ENCODE assay signal across 21 cellular contexts in the genomic region with DNA sequence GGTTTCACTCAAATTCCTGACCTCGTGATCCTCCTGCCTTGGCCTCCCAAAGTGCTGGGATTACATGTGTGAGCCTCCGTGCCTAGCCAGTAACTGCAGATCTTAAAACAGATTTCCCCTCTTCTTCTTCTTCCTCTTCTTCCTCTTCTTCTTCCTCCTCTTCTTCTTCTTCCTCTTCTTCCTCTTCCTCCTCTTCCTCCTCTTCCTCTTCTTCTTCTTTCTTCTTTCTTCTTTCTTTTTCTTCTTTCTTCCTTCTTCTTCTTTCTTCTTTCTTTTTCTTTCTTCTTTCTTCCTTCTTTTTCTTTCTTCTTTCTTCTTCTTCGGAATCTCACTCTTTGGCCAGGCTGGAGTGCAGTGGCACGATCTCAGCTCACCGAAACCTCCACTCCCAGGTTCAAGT. TPM values are rescaled to one million over a fixed set of nuclear protein-coding genes. Genes with fewer than 3 reads are reported as not detected.
DNase-seq lines count a peak whose midpoint lies in the region; ATAC-seq and TF ChIP-seq lines count a peak whose summit lies in the region.
"Had no signal": no experiment of that assay in that cellular context is flagged by ENCODE, and none has a peak within 500 bp of the region (broad histone marks: within the 10 kb centered on the region; RNA-seq: fewer than 3 reads in every experiment).

No MANE protein-coding gene starts in this region.

- H4K20me1 ChIP-seq in osteoblast (ENCODE audit: insufficient read depth, low read length), result peaks cover 27% of the 10 kb centered on the region

- intact Hi-C loops in activated CD4-positive, alpha-beta T cell treated with anti-CD3 and anti-CD28 coated beads, Interleukin-2, amount 10 ng/mL, durations not matched to agents 24 days and 14 days (cut with micrococcal nuclease), result no loop called here
- intact Hi-C loops in naive thymus-derived CD4-positive, alpha-beta T cell (cut with micrococcal nuclease), result loop anchor here in 1 of 2 donors (1.0 kb wide), 1 partner anchor 8 kb away; a partner anchor contains a TSS

- no peak overlapping the region for H2AFZ ChIP-seq in osteoblast (ENCODE audit: low read length)

- peaks cover 63% of the 10 kb centered on the region for H3K4me1 Mint-ChIP-seq in activated CD4-positive, alpha-beta T cell treated with anti-CD3 and anti-CD28 coated beads, Interleukin-2, amount 10 ng/mL, durations not matched to agents 24 days and 14 days
- H3K4me1 Mint-ChIP-seq in CD4-positive, CD25-positive, alpha-beta regulatory T cell, result peaks cover 42 to 93% (median 78%) of the 10 kb centered on the region in 4 donors
- peaks cover 62% of the 10 kb centered on the region for H3K4me1 Mint-ChIP-seq in activated T-helper 17 cell treated with anti-CD3 and anti-CD28 coated beads, Interleukin-2, amount 50 U/mL, for 72 hours
- H3K4me1 Mint-ChIP-seq in naive thymus-derived CD4-positive, alpha-beta T cell, result peaks cover 67 to 98% (median 96%) of the 10 kb centered on the region in 7 donors

- H3K4me1 ChIP-seq in CD4-positive, CD25-positive, alpha-beta regulatory T cell (ENCODE audit: control insufficient read depth, insufficient read depth, low read length, poor library complexity, severe bottlenecking), result peaks cover 95% of the 10 kb centered on the region
- H3K4me1 ChIP-seq in naive thymus-derived CD4-positive, alpha-beta T cell (ENCODE audit: control insufficient read depth in 2 of 2, insufficient read depth in 2 of 2, low read length in 2 of 2), result peaks cover 65 to 87% of the 10 kb centered on the region in 2 donors
- peaks cover 60% of the 10 kb centered on the region for H3K4me1 ChIP-seq in osteoblast (ENCODE audit: insufficient read depth, low read length)

- no peaks in the 10 kb centered on the region for H3K36me3 ChIP-seq in CD4-positive, CD25-positive, alpha-beta regulatory T cell (ENCODE audit: control insufficient read depth, insufficient read depth, low read length)
- no peaks in the 10 kb centered on the region for H3K36me3 ChIP-seq in naive thymus-derived CD4-positive, alpha-beta T cell (ENCODE audit: control insufficient read depth in 2 of 3, insufficient read depth in 3 of 3, low read length in 3 of 3)
- H3K36me3 ChIP-seq in osteoblast (ENCODE audit: insufficient read depth, low read length), result no peaks in the 10 kb centered on the region
- H3K36me3 ChIP-seq: SJSA1, vagina had no signal

- no peak for DNase-seq in activated CD4-positive, alpha-beta T cell treated with anti-CD3 and anti-CD28 coated beads, Interleukin-2, amount 10 ng/mL, durations not matched to agents 24 days and 14 days
- DNase-seq in activated CD4-positive, alpha-beta T cell treated with anti-CD3 and anti-CD28 coated beads for 4 hours, result no peak
- DNase-seq in CD4-positive, CD25-positive, alpha-beta regulatory T cell, result no peak
- no peak for DNase-seq in naive thymus-derived CD4-positive, alpha-beta T cell
- no peak for DNase-seq in osteoblast (ENCODE audit: insufficient read length, low spot score, missing footprints)
- DNase-seq: 8988T; body of pancreas; DMS153; glutamatergic neuron; NCI-H1417; NCI-H2107; NCI-H510A treated with DMSO at 0.1 percent for 48 hours; stimulated activated CD4-positive, alpha-beta T cell treated with anti-CD3 and anti-CD28 coated beads, Interleukin-4, amount 100 ng/mL, for 1 hour had no signal

- H3K4me2 ChIP-seq in osteoblast (ENCODE audit: insufficient read depth, low read length), result no peak overlapping the region
- H3K4me2 ChIP-seq: smooth muscle cell had no signal

- ATAC-seq in CD4-positive, CD25-positive, alpha-beta regulatory T cell (ENCODE audit: low read depth in 2 of 2), result no peak
- ATAC-seq in activated T-helper 17 cell treated with anti-CD3 and anti-CD28 coated beads, Interleukin-2, amount 50 U/mL, for 72 hours (replicated peaks), result no peak
- ATAC-seq in naive thymus-derived CD4-positive, alpha-beta T cell, result no peak
- ATAC-seq in GM21619 (IDR thresholded peaks at IDR 0.05; ENCODE audit: unreplicated experiment), result no peak
- no peak for ATAC-seq in HG03045 (IDR thresholded peaks at IDR 0.05; ENCODE audit: unreplicated experiment)
- ATAC-seq: body of pancreas had no signal

- no peak overlapping the region for H3K27ac Mint-ChIP-seq in activated CD4-positive, alpha-beta T cell treated with anti-CD3 and anti-CD28 coated beads, Interleukin-2, amount 10 ng/mL, durations not matched to agents 24 days and 14 days
- H3K27ac Mint-ChIP-seq in CD4-positive, CD25-positive, alpha-beta regulatory T cell, result peak overlapping the region; percentile 48 to 81 (median 66)
- peak overlapping the region; percentile 79 for H3K27ac Mint-ChIP-seq in activated T-helper 17 cell treated with anti-CD3 and anti-CD28 coated beads, Interleukin-2, amount 50 U/mL, for 72 hours
- peak overlapping the region in 8 of 9 donors; percentile 56 to 92 (median 86) for H3K27ac Mint-ChIP-seq in naive thymus-derived CD4-positive, alpha-beta T cell
- H3K27ac Mint-ChIP-seq: T-helper 1 cell treated with Interleukin-12 subunit alpha and Interleukin-12 subunit beta and Interleukin-4 antibody, amounts not matched to agents 30 μg/mL and 1 μg/mL, for 36 hours had no signal

- no peak overlapping the region for H3K27ac ChIP-seq in CD4-positive, CD25-positive, alpha-beta regulatory T cell (ENCODE audit: insufficient read depth, low read length, poor library complexity, severe bottlenecking)
- peak overlapping the region; percentile 57 for H3K27ac ChIP-seq in naive thymus-derived CD4-positive, alpha-beta T cell (ENCODE audit: low read depth, low read length)
- no peak overlapping the region for H3K27ac ChIP-seq in osteoblast (ENCODE audit: low read depth, low read length)
- H3K27ac ChIP-seq: SJSA1, vagina, VCaP had no signal

- no peaks in the 10 kb centered on the region for H3K9me3 ChIP-seq in CD4-positive, CD25-positive, alpha-beta regulatory T cell (ENCODE audit: control insufficient read depth in 2 of 2, low read length in 2 of 2)
- no peaks in the 10 kb centered on the region for H3K9me3 ChIP-seq in naive thymus-derived CD4-positive, alpha-beta T cell (ENCODE audit: control insufficient read depth in 2 of 3, low read length in 3 of 3)
- no peaks in the 10 kb centered on the region for H3K9me3 ChIP-seq in osteoblast (ENCODE audit: low read depth, low read length)
- H3K9me3 ChIP-seq: body of pancreas, SJSA1, vagina had no signal

- CTCF ChIA-PET in naive thymus-derived CD4-positive, alpha-beta T cell (lab: Charles Lee), result interaction anchor here (0.9 to 1.2 kb wide), 2 partner anchors 26 to 49 kb away, joined by 3 to 4 read pairs; no protein-coding TSS in a partner anchor

- H3K4me3 Mint-ChIP-seq in activated CD4-positive, alpha-beta T cell treated with anti-CD3 and anti-CD28 coated beads, Interleukin-2, amount 10 ng/mL, durations not matched to agents 24 days and 14 days, result peak overlapping the region; percentile 2
- peak overlapping the region; percentile 40 to 79 (median 58) for H3K4me3 Mint-ChIP-seq in CD4-positive, CD25-positive, alpha-beta regulatory T cell
- H3K4me3 Mint-ChIP-seq in activated T-helper 17 cell treated with anti-CD3 and anti-CD28 coated beads, Interleukin-2, amount 50 U/mL, for 72 hours, result peak overlapping the region; percentile 82
- H3K4me3 Mint-ChIP-seq in naive thymus-derived CD4-positive, alpha-beta T cell, result peak overlapping the region; percentile 12 to 77 (median 74)
- H3K4me3 Mint-ChIP-seq: T-helper 1 cell treated with Interleukin-12 subunit alpha and Interleukin-12 subunit beta and Interleukin-4 antibody, amounts not matched to agents 30 μg/mL and 1 μg/mL, for 36 hours had no signal

- H3K27me3 ChIP-seq in CD4-positive, CD25-positive, alpha-beta regulatory T cell (ENCODE audit: control insufficient read depth, insufficient read depth, low read length), result no peaks in the 10 kb centered on the region
- H3K27me3 ChIP-seq in naive thymus-derived CD4-positive, alpha-beta T cell (ENCODE audit: control insufficient read depth in 2 of 2, insufficient read depth in 2 of 2, low read length in 2 of 2), result no peaks in the 10 kb centered on the region
- H3K27me3 ChIP-seq in osteoblast (ENCODE audit: insufficient read depth, low read length), result no peaks in the 10 kb centered on the region
- H3K27me3 ChIP-seq: body of pancreas, SJSA1, vagina had no signal

- no peaks in the 10 kb centered on the region for H3K9me3 Mint-ChIP-seq in activated CD4-positive, alpha-beta T cell treated with anti-CD3 and anti-CD28 coated beads, Interleukin-2, amount 10 ng/mL, durations not matched to agents 24 days and 14 days
- H3K9me3 Mint-ChIP-seq in CD4-positive, CD25-positive, alpha-beta regulatory T cell, result no peaks in the 10 kb centered on the region
- H3K9me3 Mint-ChIP-seq in activated T-helper 17 cell treated with anti-CD3 and anti-CD28 coated beads, Interleukin-2, amount 50 U/mL, for 72 hours, result no peaks in the 10 kb centered on the region
- no peaks in the 10 kb centered on the region for H3K9me3 Mint-ChIP-seq in naive thymus-derived CD4-positive, alpha-beta T cell
- H3K9me3 Mint-ChIP-seq: T-helper 1 cell treated with Interleukin-12 subunit alpha and Interleukin-12 subunit beta and Interleukin-4 antibody, amounts not matched to agents 30 μg/mL and 1 μg/mL, for 36 hours had no signal

- H3K79me2 ChIP-seq in osteoblast (ENCODE audit: insufficient read depth, low read length), result peaks cover 97% of the 10 kb centered on the region

- no peak overlapping the region for H3K4me3 ChIP-seq in CD4-positive, CD25-positive, alpha-beta regulatory T cell (ENCODE audit: low read depth, low read length)
- no peak overlapping the region for H3K4me3 ChIP-seq in naive thymus-derived CD4-positive, alpha-beta T cell (ENCODE audit: low read length)
- H3K4me3 ChIP-seq in osteoblast (ENCODE audit: insufficient read depth, low read length), result no peak overlapping the region
- H3K4me3 ChIP-seq: body of pancreas, SJSA1, smooth muscle cell, vagina had no signal

- TF ChIP-seq CTCF in osteoblast (IDR thresholded peaks at IDR 0.05; ENCODE audit: extremely low read depth, low read depth, low read length), result no peak

- no peaks in the 10 kb centered on the region for H3K27me3 Mint-ChIP-seq in activated CD4-positive, alpha-beta T cell treated with anti-CD3 and anti-CD28 coated beads, Interleukin-2, amount 10 ng/mL, durations not matched to agents 24 days and 14 days
- H3K27me3 Mint-ChIP-seq in CD4-positive, CD25-positive, alpha-beta regulatory T cell, result no peaks in the 10 kb centered on the region
- no peaks in the 10 kb centered on the region for H3K27me3 Mint-ChIP-seq in activated T-helper 17 cell treated with anti-CD3 and anti-CD28 coated beads, Interleukin-2, amount 50 U/mL, for 72 hours
- H3K27me3 Mint-ChIP-seq in naive thymus-derived CD4-positive, alpha-beta T cell, result no peaks in the 10 kb centered on the region

- H3K36me3 Mint-ChIP-seq in activated CD4-positive, alpha-beta T cell treated with anti-CD3 and anti-CD28 coated beads, Interleukin-2, amount 10 ng/mL, durations not matched to agents 24 days and 14 days (ENCODE audit: low read depth), result peaks cover 2% of the 10 kb centered on the region
- no peaks in the 10 kb centered on the region for H3K36me3 Mint-ChIP-seq in CD4-positive, CD25-positive, alpha-beta regulatory T cell
- no peaks in the 10 kb centered on the region for H3K36me3 Mint-ChIP-seq in activated T-helper 17 cell treated with anti-CD3 and anti-CD28 coated beads, Interleukin-2, amount 50 U/mL, for 72 hours (ENCODE audit: low read depth)
- peaks cover 0 to 3% (median 0%) of the 10 kb centered on the region in 5 donors for H3K36me3 Mint-ChIP-seq in naive thymus-derived CD4-positive, alpha-beta T cell

- POLR2A ChIA-PET in naive thymus-derived CD4-positive, alpha-beta T cell (lab: Charles Lee), result interaction anchor here (0.5 to 3.6 kb wide), 7 partner anchors 7 to 80 kb away, joined by 3 to 28 read pairs (median 5); a partner anchor contains a TSS

RNA-seq across cellular contexts. Expression of a gene that starts 7.8 kb away (rescaled TPM):
- total RNA-seq in activated CD4-positive, alpha-beta T cell treated with anti-CD3 and anti-CD28 coated beads, Interleukin-2, amount 10 ng/mL, durations not matched to agents 24 days and 14 days, result 46.7 and 49.2 TPM in 2 replicates
- 223 TPM for total RNA-seq in CD4-positive, CD25-positive, alpha-beta regulatory T cell
- polyA plus RNA-seq in CD4-positive, CD25-positive, alpha-beta regulatory T cell, result 10 to 100 TPM; 49.5 to 57.2 (median 55.3) TPM
- 100 to 1,000 TPM in 1 of 2 donors, 10 to 100 TPM in 1; 60.9 to 102 TPM for total RNA-seq in activated T-helper 17 cell treated with anti-CD3 and anti-CD28 coated beads, Interleukin-2, amount 50 U/mL, for 72 hours
- total RNA-seq in naive thymus-derived CD4-positive, alpha-beta T cell, result 100 to 1,000 TPM in 4 of 5 experiments, 10 to 100 TPM in 1; 64.2 to 288 (median 155) TPM
- polyA plus RNA-seq in naive thymus-derived CD4-positive, alpha-beta T cell, result 10 to 100 TPM; 53.3 to 62.8 TPM
- total RNA-seq in osteoblast, result 60.1 and 60.7 TPM in 2 replicates

Comparison
In these comparisons a context has a peak if more than half of its experiments do, and no peak if none do; other contexts are left out.
1. H3K4me3 Mint-ChIP-seq: peak in every context shown above with its lines; median percentile 82 in activated T-helper 17 cell treated with anti-CD3 and anti-CD28 coated beads, Interleukin-2, amount 50 U/mL, for 72 hours; 74 in naive thymus-derived CD4-positive, alpha-beta T cell; 58 in CD4-positive, CD25-positive, alpha-beta regulatory T cell; 2 in activated CD4-positive, alpha-beta T cell treated with anti-CD3 and anti-CD28 coated beads, Interleukin-2, amount 10 ng/mL, durations not matched to agents 24 days and 14 days.